Comparison of ENCODE assay signal across 24 cellular contexts in genomic region chr5:135546014-135546413, GRCh38. TPM values are rescaled to one million over a fixed set of nuclear protein-coding genes. Genes with fewer than 3 reads are reported as not detected.
"Had no signal": no experiment of that assay in that cellular context is flagged by ENCODE, and none has a peak within 500 bp of the region (broad histone marks: within the 10 kb centered on the region; RNA-seq: fewer than 3 reads in every experiment).

No MANE protein-coding gene starts in this region.

- H3K36me3 Mint-ChIP-seq: stimulated activated naive B cell treated with anti-CD40 and anti-IgM and Interleukin-4, amounts not matched to agents 10 μg/mL and 1 μg/mL and 100 μg/mL, for 72 hours had no signal

- H3K4me3 Mint-ChIP-seq: activated CD8-positive, alpha-beta memory T cell treated with anti-CD3 and anti-CD28 coated beads, Interleukin-2, amount 10 ng/mL, durations not matched to agents 7 days and 5 days; activated CD8-positive, alpha-beta T cell treated with anti-CD3 and anti-CD28 coated beads for 36 hours; activated naive CD4-positive, alpha-beta T cell treated with anti-CD3 and anti-CD28 coated beads, Interleukin-2, amount 10 ng/mL, durations not matched to agents 7 days and 5 days; endodermal cell; nephron; stimulated activated naive B cell treated with anti-CD40 and anti-IgM and Interleukin-4, amounts not matched to agents 10 μg/mL and 1 μg/mL and 100 μg/mL, for 72 hours had no signal

- DNase-seq: activated CD4-positive, alpha-beta T cell treated with anti-CD3 and anti-CD28 coated beads for 48 hours; activated CD8-positive, alpha-beta memory T cell treated with anti-CD3 and anti-CD28 coated beads, Interleukin-2, amount 10 ng/mL, durations not matched to agents 7 days and 5 days; activated CD8-positive, alpha-beta T cell treated with anti-CD3 and anti-CD28 coated beads for 36 hours; activated effector memory CD4-positive, alpha-beta T cell treated with anti-CD3 and anti-CD28 coated beads, Interleukin-2, amount 50 U/mL, for 16 hours; activated naive CD4-positive, alpha-beta T cell treated with anti-CD3 and anti-CD28 coated beads, Interleukin-2, amount 10 ng/mL, durations not matched to agents 7 days and 5 days; activated T-cell treated with anti-CD3 and anti-CD28 coated beads for 4 hours; amygdala; cerebellar nuclear complex; endodermal cell; esophagus squamous epithelium; gastrocnemius medialis; head of caudate nucleus; kidney; nucleus accumbens; right lobe of liver; small intestine; stimulated activated CD4-positive, alpha-beta T cell treated with anti-CD3 and anti-CD28 coated beads, Interleukin-15, amount 100 ng/mL, for 24 hours; stimulated activated naive B cell treated with anti-CD40 and anti-IgM and Interleukin-4, amounts not matched to agents 10 μg/mL and 1 μg/mL and 100 μg/mL, for 72 hours; transverse colon had no signal

- H3K27ac Mint-ChIP-seq: activated CD8-positive, alpha-beta memory T cell treated with anti-CD3 and anti-CD28 coated beads, Interleukin-2, amount 10 ng/mL, durations not matched to agents 7 days and 5 days; activated CD8-positive, alpha-beta T cell treated with anti-CD3 and anti-CD28 coated beads for 36 hours; activated naive CD4-positive, alpha-beta T cell treated with anti-CD3 and anti-CD28 coated beads, Interleukin-2, amount 10 ng/mL, durations not matched to agents 7 days and 5 days; endodermal cell; nephron; stimulated activated naive B cell treated with anti-CD40 and anti-IgM and Interleukin-4, amounts not matched to agents 10 μg/mL and 1 μg/mL and 100 μg/mL, for 72 hours had no signal

- ATAC-seq: activated CD8-positive, alpha-beta memory T cell treated with anti-CD3 and anti-CD28 coated beads, Interleukin-2, amount 10 ng/mL, durations not matched to agents 7 days and 5 days; activated CD8-positive, alpha-beta T cell treated with anti-CD3 and anti-CD28 coated beads for 36 hours; gastrocnemius medialis; left lobe of liver; right lobe of liver; stimulated activated naive B cell treated with anti-CD40 and anti-IgM and Interleukin-4, amounts not matched to agents 10 μg/mL and 1 μg/mL and 100 μg/mL, for 72 hours had no signal

- H3K9me3 ChIP-seq: esophagus squamous epithelium, gastrocnemius medialis, right lobe of liver, transverse colon had no signal

- H3K9me3 Mint-ChIP-seq: activated CD8-positive, alpha-beta T cell treated with anti-CD3 and anti-CD28 coated beads for 36 hours; activated naive CD4-positive, alpha-beta T cell treated with anti-CD3 and anti-CD28 coated beads, Interleukin-2, amount 10 ng/mL, durations not matched to agents 7 days and 5 days; endodermal cell; nephron; stimulated activated naive B cell treated with anti-CD40 and anti-IgM and Interleukin-4, amounts not matched to agents 10 μg/mL and 1 μg/mL and 100 μg/mL, for 72 hours had no signal

RNA-seq across cellular contexts. Expression of gene NEUROG1, which starts 10.2 kb away (rescaled TPM):
- total RNA-seq: activated CD8-positive, alpha-beta memory T cell treated with anti-CD3 and anti-CD28 coated beads, Interleukin-2, amount 10 ng/mL, durations not matched to agents 7 days and 5 days; activated CD8-positive, alpha-beta T cell treated with anti-CD3 and anti-CD28 coated beads for 36 hours; bronchial epithelial cell; endodermal cell; esophagus squamous epithelium; gastrocnemius medialis; kidney; left lobe of liver; lung; right lobe of liver; T-helper 1 cell treated with Interleukin-12 subunit alpha and Interleukin-12 subunit beta and Interleukin-4 antibody, amounts not matched to agents 30 ng/mL and 1 ng/mL, for 36 hours; transverse colon had no signal
- polyA plus RNA-seq: lung, small intestine had no signal

RNA-seq across cellular contexts. Expression of gene CXCL14, which starts 32.8 kb away (rescaled TPM):
- total RNA-seq: activated CD8-positive, alpha-beta memory T cell treated with anti-CD3 and anti-CD28 coated beads, Interleukin-2, amount 10 ng/mL, durations not matched to agents 7 days and 5 days; activated CD8-positive, alpha-beta T cell treated with anti-CD3 and anti-CD28 coated beads for 36 hours; T-helper 1 cell treated with Interleukin-12 subunit alpha and Interleukin-12 subunit beta and Interleukin-4 antibody, amounts not matched to agents 30 ng/mL and 1 ng/mL, for 36 hours had no signal
